ENCODE assay signal across 18 cellular contexts in the genomic region with DNA sequence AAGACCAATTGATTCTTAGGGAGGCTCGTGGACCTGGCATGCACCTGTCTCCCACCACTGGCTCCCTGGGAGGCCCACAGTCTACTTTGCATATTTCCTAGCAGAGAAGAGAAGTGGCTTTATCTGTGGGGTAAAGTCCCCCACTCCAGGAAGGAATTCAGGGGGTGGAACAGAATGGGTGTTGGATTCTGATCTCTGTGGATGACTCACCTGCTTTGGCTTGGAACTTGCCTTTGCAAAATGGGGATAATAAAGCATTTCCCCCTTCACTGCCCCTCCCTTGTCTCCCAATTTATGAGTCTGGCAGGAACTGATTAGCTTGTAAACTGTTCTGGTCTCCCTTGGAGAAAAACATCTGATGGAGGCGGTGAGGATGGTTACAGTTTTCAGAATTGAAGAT. TPM values are rescaled to one million over a fixed set of nuclear protein-coding genes. Genes with fewer than 3 reads are reported as not detected.
DNase-seq lines count a peak whose midpoint lies in the region; ATAC-seq, FAIRE-seq and TF ChIP-seq lines count a peak whose summit lies in the region.
"Had no signal": no experiment of that assay in that cellular context is flagged by ENCODE, and none has a peak within 500 bp of the region (broad histone marks: within the 10 kb centered on the region; RNA-seq: fewer than 3 reads in every experiment).

No MANE protein-coding gene starts in this region.

- no peaks in the 10 kb centered on the region for H4K20me1 ChIP-seq in GM23248 (ENCODE audit: insufficient read depth)

- no peaks in the 10 kb centered on the region for H3K79me2 ChIP-seq in GM23248 (ENCODE audit: insufficient read depth)

- H3F3A ChIP-seq in GM23248 (ENCODE audit: insufficient read depth), result peaks cover 29% of the 10 kb centered on the region

- H2AFZ ChIP-seq in GM23248, result 0 out of 2 replicates have a peak overlapping the region, but pooled peaks have one; percentile 17

- H3K36me3 ChIP-seq in GM23248 (ENCODE audit: low read depth), result no peaks in the 10 kb centered on the region
- H3K36me3 ChIP-seq: heart left ventricle had no signal

- no peaks in the 10 kb centered on the region for H3K9me2 ChIP-seq in GM23248 (ENCODE audit: insufficient read depth)

- peak overlapping the region; percentile 23; the same call in 1 of the 2 replicates for H3K9ac ChIP-seq in GM23248

- H3K4me2 ChIP-seq in GM23248 (ENCODE audit: unreplicated experiment), result peak overlapping the region; percentile 32

- H3K27me3 ChIP-seq in GM23248 (replicated peaks; ENCODE audit: insufficient read depth) (no peaks in the 10 kb centered on the region), foreskin keratinocyte (no peaks in the 10 kb centered on the region)

- ATAC-seq in foreskin keratinocyte (peak; percentile 25), GM21381 (IDR thresholded peaks at IDR 0.05; ENCODE audit: unreplicated experiment) (no peak)
- ATAC-seq: heart left ventricle; left lobe of liver; natural killer cell treated with Interleukin-12 subunit alpha and Interleukin-12 subunit beta and Interleukin-15 and Interleukin-18, amount 100 ng/mL, for 72 hours had no signal

- H3K4me1 ChIP-seq in GM23248 (ENCODE audit: insufficient read depth), result peaks cover 35% of the 10 kb centered on the region
- no peaks in the 10 kb centered on the region for H3K4me1 ChIP-seq in foreskin keratinocyte
- H3K4me1 ChIP-seq: heart left ventricle had no signal

- DNase-seq in GM23248, result peak; percentile 73
- DNase-seq in SW480 (ENCODE audit: low spot score), result peak; percentile 64
- peak in 1 of 2 donors; percentile 23 for DNase-seq in foreskin keratinocyte
- DNase-seq in urothelium cell line (ENCODE audit: low spot score), result peak; percentile 64
- DNase-seq in SIG-M5 (lab: John Stamatoyannopoulos, UW), result no peak
- no peak for DNase-seq in NCI-H69 (lab: John Stamatoyannopoulos, UW)
- DNase-seq: activated naive CD4-positive, alpha-beta T cell; CD4-positive, alpha-beta T cell; heart left ventricle; NCI-H1092; right cardiac atrium; stimulated activated CD4-positive, alpha-beta T cell treated with anti-CD3 and anti-CD28 coated beads, Interleukin-4, amount 100 ng/mL, for 24 hours had no signal

- peak overlapping the region; percentile 55 for H3K27ac ChIP-seq in GM23248
- no peak overlapping the region for H3K27ac ChIP-seq in foreskin keratinocyte
- H3K27ac ChIP-seq: heart left ventricle had no signal

- no peaks in the 10 kb centered on the region for H3K9me3 ChIP-seq in GM23248 (ENCODE audit: low read depth)

- FAIRE-seq in urothelium cell line (lab: Jason Lieb, UNC), result no peak

- TF ChIP-seq CTCF in foreskin keratinocyte (conservative IDR thresholded peaks at IDR 0.05), result no peak

- in situ Hi-C loops in GM23248 (cut with MboI), result no loop called here

- no peak overlapping the region for H3K4me3 ChIP-seq in GM23248
- H3K4me3 ChIP-seq: heart left ventricle had no signal

- WGBS in GM23248 (ENCODE audit: low coverage in 1 of 2, low lambda C conversion rate in 2 of 2, missing lambda C conversion rate in 2 of 2), 2 experiments, result 39 to 44% methylated on average over 2 of the region's 2 CpGs

RNA-seq across cellular contexts. Expression of gene OTUD3, which starts 21.2 kb away (rescaled TPM):
- total RNA-seq in GM23248 (2014; rRNA removed; shearing (Covaris generic)), result 3.2 and 4.8 TPM in 2 replicates
- polyA plus RNA-seq in GM23248 (2016; fragmentation: Nextera tagmentation; extraction: Ambion mirVana) (1.7 and 1.8 TPM in 2 replicates), foreskin keratinocyte (1.7 and 1.8 TPM in 2 replicates)
- 4.7 and 5.0 TPM in 2 replicates for total RNA-seq in foreskin keratinocyte

RNA-seq across cellular contexts. Expression of gene RNF186, which starts 46.0 kb away (rescaled TPM):
- not detected in 2 replicates for total RNA-seq in GM23248 (2014; rRNA removed; shearing (Covaris generic))
- polyA plus RNA-seq in GM23248 (2016; fragmentation: Nextera tagmentation; extraction: Ambion mirVana) (not detected in 2 replicates), foreskin keratinocyte (not detected in 2 replicates)
- total RNA-seq in foreskin keratinocyte, result not detected in 2 replicates
- total RNA-seq: cardiac septum; CD4-positive, alpha-beta T cell; heart left ventricle; HT1080; natural killer cell treated with Interleukin-12 subunit alpha and Interleukin-12 subunit beta and Interleukin-15 and Interleukin-18, amount 100 ng/mL, for 72 hours; right cardiac atrium; urinary bladder had no signal
- polyA plus RNA-seq: heart left ventricle, right cardiac atrium, urinary bladder had no signal

Comparison
In these comparisons a context has a peak if more than half of its experiments do, and no peak if none do; other contexts are left out.
1. DNase-seq: peak in GM23248 (single experiment), SW480 (single experiment) and urothelium cell line (single experiment); none in SIG-M5 (single experiment) and NCI-H69 (single experiment).